ENCODE assay signal across 1 cellular context in genomic region chr2:232838406-232838874, GRCh38.
TF ChIP-seq lines count a peak whose summit lies in the region.

No MANE protein-coding gene starts in this region.

TF ChIP-seq in HepG2, 621 proteins besides CTCF, POLR2A, EP300 and RAD21 (continued from another document):
- TF ChIP-seq ZNF280B (CRISPR knock-in tag; IDR thresholded peaks at IDR 0.05; ENCODE audit: borderline replicate concordance) = no peak
- TF ChIP-seq NCOA1 (CRISPR knock-in tag; IDR thresholded peaks at IDR 0.05) = no peak
- no peak for TF ChIP-seq SRSF9 (IDR thresholded peaks at IDR 0.05; ENCODE audit: borderline replicate concordance, insufficient read depth, low read depth, low read length, poor library complexity, severe bottlenecking)
- no peak for TF ChIP-seq ZNF790 (CRISPR knock-in tag; IDR thresholded peaks at IDR 0.05; ENCODE audit: borderline replicate concordance)
- TF ChIP-seq SOX5 (CRISPR knock-in tag; IDR thresholded peaks at IDR 0.05; ENCODE audit: borderline replicate concordance) = peak; percentile 24; the same call in 1 of the 2 replicates
- TF ChIP-seq RBM22 (optimal IDR thresholded peaks at IDR 0.05; ENCODE audit: low read length) = peak; percentile 39
- no peak for TF ChIP-seq NFKB2 (CRISPR knock-in tag; IDR thresholded peaks at IDR 0.05; ENCODE audit: borderline replicate concordance)
- no peak for TF ChIP-seq ZNF24 (IDR thresholded peaks at IDR 0.05)
- no peak for TF ChIP-seq ZBTB4 (CRISPR knock-in tag; IDR thresholded peaks at IDR 0.05; ENCODE audit: borderline replicate concordance)
- no peak for TF ChIP-seq ZNF333 (CRISPR knock-in tag; IDR thresholded peaks at IDR 0.05; ENCODE audit: borderline replicate concordance)
- TF ChIP-seq ARID5B (CRISPR knock-in tag; IDR thresholded peaks at IDR 0.05) = peak; percentile 25; the same call in 1 of the 2 replicates
- no peak for TF ChIP-seq ZNF44 (CRISPR knock-in tag; IDR thresholded peaks at IDR 0.05)
- TF ChIP-seq ZNF281 (CRISPR knock-in tag; IDR thresholded peaks at IDR 0.05; ENCODE audit: borderline replicate concordance) = peak; percentile 68; the same call in 1 of the 2 replicates
- no peak for TF ChIP-seq ZNF660 (CRISPR knock-in tag; IDR thresholded peaks at IDR 0.05; ENCODE audit: borderline replicate concordance, low read depth)
- TF ChIP-seq ZFX (CRISPR knock-in tag; IDR thresholded peaks at IDR 0.05; ENCODE audit: low read depth) = no peak
- TF ChIP-seq DMAP1 (CRISPR knock-in tag; IDR thresholded peaks at IDR 0.05) = no peak
- TF ChIP-seq HNRNPLL (IDR thresholded peaks at IDR 0.05; ENCODE audit: low read depth, low read length, poor library complexity, severe bottlenecking) = no peak
- TF ChIP-seq MTA1 (CRISPR knock-in tag; IDR thresholded peaks at IDR 0.05; ENCODE audit: borderline replicate concordance) = no peak
- TF ChIP-seq ETV5 (CRISPR knock-in tag; IDR thresholded peaks at IDR 0.05; ENCODE audit: borderline replicate concordance) = peak; percentile 73; the same call in 1 of the 2 replicates
- peak; percentile 74 for TF ChIP-seq FOSL2 (CRISPR knock-in tag; IDR thresholded peaks at IDR 0.05)
- no peak for TF ChIP-seq SALL1 (CRISPR knock-in tag; IDR thresholded peaks at IDR 0.05)
- no peak for TF ChIP-seq DNMT3B (CRISPR knock-in tag; conservative IDR thresholded peaks at IDR 0.05)
- TF ChIP-seq ZSCAN25 (CRISPR knock-in tag; IDR thresholded peaks at IDR 0.05) = no peak
